Comparison of ENCODE assay signal across 31 cellular contexts in genomic region chr7:28645866-28646265, GRCh38.
"Had no signal": no experiment of that assay in that cellular context is flagged by ENCODE, and none has a peak within 500 bp of the region (broad histone marks: within the 10 kb centered on the region; RNA-seq: fewer than 3 reads in every experiment).

No MANE protein-coding gene starts in this region.

- H3K4me3 Mint-ChIP-seq: naive thymus-derived CD8-positive, alpha-beta T cell; natural killer cell treated with Interleukin-12 subunit alpha and Interleukin-12 subunit beta and Interleukin-15 and Interleukin-18, amount 100 ng/mL, for 72 hours; nephron progenitor cell; neural crest cell; stimulated activated memory B cell treated with anti-CD40 and anti-IgM and Interleukin-4, amounts not matched to agents 10 μg/mL and 1 μg/mL and 100 μg/mL, for 72 hours; stimulated activated naive CD8-positive, alpha-beta T cell treated with anti-CD3 and anti-CD28 coated beads, Interleukin-15, amount 100 ng/mL, for 72 hours had no signal

- ATAC-seq: naive thymus-derived CD8-positive, alpha-beta T cell; natural killer cell treated with Interleukin-12 subunit alpha and Interleukin-12 subunit beta and Interleukin-15 and Interleukin-18, amount 100 ng/mL, for 72 hours; psoas muscle; right cardiac atrium; stimulated activated memory B cell treated with anti-CD40 and anti-IgM and Interleukin-4, amounts not matched to agents 10 μg/mL and 1 μg/mL and 100 μg/mL, for 72 hours; stimulated activated naive CD8-positive, alpha-beta T cell treated with anti-CD3 and anti-CD28 coated beads, Interleukin-15, amount 100 ng/mL, for 72 hours; stimulated activated naive CD8-positive, alpha-beta T cell treated with anti-CD3 and anti-CD28 coated beads, Interleukin-15, Interleukin-2, amounts not matched to agents 100 U/mL and 50 U/mL, for 24 hours had no signal

- DNase-seq: naive thymus-derived CD8-positive, alpha-beta T cell; nephron progenitor cell; occipital lobe; ovary; posterior cingulate gyrus; psoas muscle; right cardiac atrium; spleen; stimulated activated CD4-positive, alpha-beta T cell treated with anti-CD3 and anti-CD28 coated beads, Interleukin-12 subunit alpha, Interleukin-12 subunit beta, amount 100 ng/mL, for 4 hours; stimulated activated CD4-positive, alpha-beta T cell treated with anti-CD3 and anti-CD28 coated beads, Interleukin-1b, Interleukin-23, amount 100 ng/mL, for 48 hours; stimulated activated CD4-positive, alpha-beta T cell treated with anti-CD3 and anti-CD28 coated beads, Interleukin-4, amount 100 ng/mL, for 1 hour; stimulated activated CD4-positive, alpha-beta T cell treated with anti-CD3 and anti-CD28 coated beads, Interleukin-4, amount 100 ng/mL, for 4 hours; stimulated activated CD8-positive, alpha-beta memory T cell treated with anti-CD3 and anti-CD28 coated beads, Interleukin-4, amount 100 ng/mL, for 48 hours; stimulated activated naive CD4-positive, alpha-beta T cell; stimulated activated naive CD8-positive, alpha-beta T cell treated with anti-CD3 and anti-CD28 coated beads, Interleukin-15, amount 100 ng/mL, for 72 hours; stimulated activated naive CD8-positive, alpha-beta T cell treated with anti-CD3 and anti-CD28 coated beads, Interleukin-15, Interleukin-2, amounts not matched to agents 100 U/mL and 50 U/mL, for 24 hours; substantia nigra; testis; tibial artery; transverse colon; upper lobe of left lung had no signal

- H3K4me2 ChIP-seq: smooth muscle cell had no signal

- H3K9me3 Mint-ChIP-seq: naive thymus-derived CD8-positive, alpha-beta T cell; natural killer cell treated with Interleukin-12 subunit alpha and Interleukin-12 subunit beta and Interleukin-15 and Interleukin-18, amount 100 ng/mL, for 72 hours; neural crest cell; stimulated activated memory B cell treated with anti-CD40 and anti-IgM and Interleukin-4, amounts not matched to agents 10 μg/mL and 1 μg/mL and 100 μg/mL, for 72 hours; stimulated activated naive CD8-positive, alpha-beta T cell treated with anti-CD3 and anti-CD28 coated beads, Interleukin-15, amount 100 ng/mL, for 72 hours had no signal

- H3K4me3 ChIP-seq: ovary, psoas muscle, skin epidermis, smooth muscle cell, spleen, suprapubic skin, testis, tibial artery, transverse colon, upper lobe of left lung, vagina had no signal

- H3K27me3 Mint-ChIP-seq: progenitor cell of endocrine pancreas; stimulated activated memory B cell treated with anti-CD40 and anti-IgM and Interleukin-4, amounts not matched to agents 10 μg/mL and 1 μg/mL and 100 μg/mL, for 72 hours; stimulated activated naive CD8-positive, alpha-beta T cell treated with anti-CD3 and anti-CD28 coated beads, Interleukin-15, amount 100 ng/mL, for 72 hours had no signal

- H3K27me3 ChIP-seq: ovary, spleen, suprapubic skin, testis, tibial artery, transverse colon, upper lobe of left lung, vagina had no signal

- H3K79me2 ChIP-seq: parathyroid adenoma had no signal

- H3K36me3 ChIP-seq: ovary, spleen, suprapubic skin, tibial artery, transverse colon, upper lobe of left lung, vagina had no signal

- H3K9ac ChIP-seq: parathyroid adenoma had no signal

- H3K27ac Mint-ChIP-seq: naive thymus-derived CD8-positive, alpha-beta T cell; natural killer cell treated with Interleukin-12 subunit alpha and Interleukin-12 subunit beta and Interleukin-15 and Interleukin-18, amount 100 ng/mL, for 72 hours; nephron progenitor cell; progenitor cell of endocrine pancreas; stimulated activated memory B cell treated with anti-CD40 and anti-IgM and Interleukin-4, amounts not matched to agents 10 μg/mL and 1 μg/mL and 100 μg/mL, for 72 hours; stimulated activated naive CD8-positive, alpha-beta T cell treated with anti-CD3 and anti-CD28 coated beads, Interleukin-15, amount 100 ng/mL, for 72 hours had no signal

- H3K27ac ChIP-seq: ovary, parathyroid adenoma, psoas muscle, skin epidermis, spleen, suprapubic skin, testis, tibial artery, transverse colon, upper lobe of left lung, vagina had no signal

- H3K4me1 Mint-ChIP-seq: naive thymus-derived CD8-positive, alpha-beta T cell; stimulated activated memory B cell treated with anti-CD40 and anti-IgM and Interleukin-4, amounts not matched to agents 10 μg/mL and 1 μg/mL and 100 μg/mL, for 72 hours; stimulated activated naive CD8-positive, alpha-beta T cell treated with anti-CD3 and anti-CD28 coated beads, Interleukin-15, amount 100 ng/mL, for 72 hours had no signal

- H3K36me3 Mint-ChIP-seq: naive thymus-derived CD8-positive, alpha-beta T cell; natural killer cell treated with Interleukin-12 subunit alpha and Interleukin-12 subunit beta and Interleukin-15 and Interleukin-18, amount 100 ng/mL, for 72 hours; stimulated activated memory B cell treated with anti-CD40 and anti-IgM and Interleukin-4, amounts not matched to agents 10 μg/mL and 1 μg/mL and 100 μg/mL, for 72 hours had no signal

- FAIRE-seq: urothelium cell line had no signal

- H2AFZ ChIP-seq: parathyroid adenoma had no signal

- H3K4me1 ChIP-seq: parathyroid adenoma, spleen, transverse colon, upper lobe of left lung had no signal

- H3K9me3 ChIP-seq: ovary, psoas muscle, spleen, suprapubic skin, testis, tibial artery, transverse colon, upper lobe of left lung, vagina had no signal
